Comparison of ENCODE assay signal across 9 cellular contexts in genomic region chr1:225446298-225446941, GRCh38. TPM values are rescaled to one million over a fixed set of nuclear protein-coding genes. Genes with fewer than 3 reads are reported as not detected.
DNase-seq lines count a peak whose midpoint lies in the region; ATAC-seq and TF ChIP-seq lines count a peak whose summit lies in the region.
"Had no signal": no experiment of that assay in that cellular context is flagged by ENCODE, and none has a peak within 500 bp of the region (broad histone marks: within the 10 kb centered on the region; RNA-seq: fewer than 3 reads in every experiment).

No MANE protein-coding gene starts in this region.

- intact Hi-C loops in esophagus muscularis mucosa (cut with DNase I) (no loop called here), spleen (cut with DNase I; ENCODE audit: low total_unique reads) (no loop called here), aorta (cut with DNase I) (no loop called here)

- H3K27me3 ChIP-seq in Peyer's patch: no peaks in the 10 kb centered on the region
- H3K27me3 ChIP-seq in esophagus muscularis mucosa: peaks cover 0 to 2% (median 0%) of the 10 kb centered on the region in 4 donors
- no peaks in the 10 kb centered on the region for H3K27me3 ChIP-seq in spleen (replicated peaks in 1 of 7)
- no peaks in the 10 kb centered on the region for H3K27me3 ChIP-seq in aorta (ENCODE audit: control insufficient read depth in 1 of 2, insufficient read depth in 2 of 2, low read length in 1 of 2)

- 44% methylated on average over 9 of the region's 9 CpGs for WGBS in esophagus muscularis mucosa
- WGBS in spleen, 5 donors: 68 to 80% (median 75%) methylated on average over 8 to 9 of the region's 9 CpGs
- 81 to 84% methylated on average over 9 of the region's 9 CpGs for WGBS in aorta, 2 donors

- DNase-seq in ELF-1 (ENCODE audit: low read depth, low spot score) (peak; percentile 88), Peyer's patch (peak in 1 of 3 donors; percentile 44), esophagus muscularis mucosa (ENCODE audit: extremely low spot score) (no peak), spleen (no peak), aorta (no peak), NCI-H2029 (lab: John Stamatoyannopoulos, UW) (no peak), cerebellum (ENCODE audit: low spot score) (no peak)
- DNase-seq: NCI-H2081 had no signal

- no peak for TF ChIP-seq POLR2A in Peyer's patch (IDR thresholded peaks at IDR 0.05)
- no peak for TF ChIP-seq POLR2A in esophagus muscularis mucosa (IDR thresholded peaks at IDR 0.05; ENCODE audit: low read depth)
- TF ChIP-seq POLR2A in spleen (IDR thresholded peaks at IDR 0.05): no peak

- H3K4me3 ChIP-seq in Peyer's patch: no peak overlapping the region
- H3K4me3 ChIP-seq in esophagus muscularis mucosa: no peak overlapping the region
- H3K4me3 ChIP-seq in spleen: no peak overlapping the region
- H3K4me3 ChIP-seq in aorta (ENCODE audit: low read length in 2 of 2): no peak overlapping the region

- H3K36me3 ChIP-seq in Peyer's patch: no peaks in the 10 kb centered on the region
- no peaks in the 10 kb centered on the region for H3K36me3 ChIP-seq in esophagus muscularis mucosa
- no peaks in the 10 kb centered on the region for H3K36me3 ChIP-seq in spleen
- no peaks in the 10 kb centered on the region for H3K36me3 ChIP-seq in aorta (ENCODE audit: control insufficient read depth in 1 of 2, insufficient read depth in 2 of 2, low read length in 1 of 2)

- H3K4me1 ChIP-seq in Peyer's patch (peaks cover 9 to 67% (median 18%) of the 10 kb centered on the region in 4 donors), esophagus muscularis mucosa (peaks cover 55 to 100% (median 91%) of the 10 kb centered on the region in 4 donors), spleen (peaks cover 21 to 98% (median 66%) of the 10 kb centered on the region in 6 donors), aorta (ENCODE audit: control insufficient read depth in 1 of 2, insufficient read depth in 2 of 2, low read length in 2 of 2) (no peaks in the 10 kb centered on the region)

- ATAC-seq in aorta (ENCODE audit: low FRiP score) (no peak), GM18517 (IDR thresholded peaks at IDR 0.05; ENCODE audit: unreplicated experiment) (no peak)

- peak overlapping the region; percentile 72 to 91 (median 80) for H3K27ac ChIP-seq in Peyer's patch
- H3K27ac ChIP-seq in esophagus muscularis mucosa (replicated peaks in 1 of 4): peak overlapping the region; percentile 90 to 96 (median 93)
- peak overlapping the region in 7 of 8 donors; percentile 87 to 93 (median 90) for H3K27ac ChIP-seq in spleen
- H3K27ac ChIP-seq in aorta (ENCODE audit: low read depth in 1 of 2, low read length in 2 of 2): no peak overlapping the region

- no peak for TF ChIP-seq EP300 in esophagus muscularis mucosa (IDR thresholded peaks at IDR 0.05)

- TF ChIP-seq CTCF in Peyer's patch (IDR thresholded peaks at IDR 0.05) (no peak), esophagus muscularis mucosa (IDR thresholded peaks at IDR 0.05) (peak in 1 of 3 experiments; percentile 11), spleen (IDR thresholded peaks at IDR 0.05 in 8 of 11, conservative IDR thresholded peaks at IDR 0.05 in 3 of 11) (no peak)

- no peaks in the 10 kb centered on the region for H3K9me3 ChIP-seq in Peyer's patch
- H3K9me3 ChIP-seq in esophagus muscularis mucosa: no peaks in the 10 kb centered on the region
- no peaks in the 10 kb centered on the region for H3K9me3 ChIP-seq in spleen
- H3K9me3 ChIP-seq in aorta (ENCODE audit: control insufficient read depth, low read length): no peaks in the 10 kb centered on the region

RNA-seq across cellular contexts. Expression of gene LBR, which starts 18.6 kb away (rescaled TPM):
- total RNA-seq in Peyer's patch: 10 to 100 TPM; 36.3 to 75.1 (median 45.1) TPM
- 100 to 1,000 TPM in 1 of 4 donors, 10 to 100 TPM in 3; 82.3 to 157 (median 85.1) TPM for total RNA-seq in esophagus muscularis mucosa
- total RNA-seq in spleen: 100 to 1,000 TPM in 1 of 7 donors, 10 to 100 TPM in 6; 83.7 to 157 (median 88.9) TPM
- polyA plus RNA-seq in spleen: 10 to 100 TPM; 20.8 to 44.7 (median 29.1) TPM
- total RNA-seq in aorta: 10 to 100 TPM; 42.2 to 48.4 TPM
- 10 to 100 TPM in 1 of 2 donors, 1 to 10 TPM in 1; 8.5 to 16.2 TPM for polyA plus RNA-seq in aorta
- 97.4 TPM for total RNA-seq in cerebellum

Comparison
In these comparisons a context has a peak if more than half of its experiments do, and no peak if none do; other contexts are left out.
1. H3K27ac ChIP-seq: peak in Peyer's patch (4 of 4), esophagus muscularis mucosa (4 of 4) and spleen (7 of 8); none in aorta (0 of 2).